Comparison of ENCODE assay signal across 8 cellular contexts in the genomic region with DNA sequence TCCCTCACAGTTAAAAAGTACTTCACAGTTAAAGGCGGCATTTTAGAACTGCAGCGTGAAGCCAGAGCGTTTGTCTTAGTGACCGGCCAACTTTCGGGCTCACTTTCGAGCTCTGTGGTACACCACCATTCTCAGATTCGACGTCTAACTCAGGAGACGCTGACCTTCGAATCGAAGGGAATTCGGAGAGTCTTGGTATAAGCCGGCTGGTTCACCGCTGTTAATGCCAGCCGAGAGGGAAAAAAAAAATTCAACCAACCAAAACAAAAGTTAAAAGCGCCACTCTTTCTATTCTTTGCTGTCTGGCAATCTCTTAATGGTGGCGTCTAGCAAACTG. TPM values are rescaled to one million over a fixed set of nuclear protein-coding genes. Genes with fewer than 3 reads are reported as not detected.
DNase-seq lines count a peak whose midpoint lies in the region; ATAC-seq and TF ChIP-seq lines count a peak whose summit lies in the region.

No MANE protein-coding gene starts in this region.

- H3K27me3 ChIP-seq in stomach smooth muscle (ENCODE audit: control insufficient read depth in 1 of 2, insufficient read depth in 2 of 2, low read length in 2 of 2): no peaks in the 10 kb centered on the region

- H3K36me3 Mint-ChIP-seq in activated naive CD4-positive, alpha-beta T cell treated with anti-CD3 and anti-CD28 coated beads, Interleukin-2, amount 50 U/mL, for 72 hours: no peaks in the 10 kb centered on the region

- H3K36me3 ChIP-seq in stomach smooth muscle (ENCODE audit: control insufficient read depth in 2 of 2, insufficient read depth in 2 of 2, low read length in 2 of 2): no peaks in the 10 kb centered on the region

- H3K9me3 Mint-ChIP-seq in activated naive CD4-positive, alpha-beta T cell treated with anti-CD3 and anti-CD28 coated beads, Interleukin-2, amount 50 U/mL, for 72 hours: no peaks in the 10 kb centered on the region

- peak overlapping the region; percentile 75 for H3K27ac ChIP-seq in stomach smooth muscle (ENCODE audit: low read length)

- H3K9me3 ChIP-seq in iPS-18c (ENCODE audit: control insufficient read depth, insufficient read depth, low read length) (no peaks in the 10 kb centered on the region), stomach smooth muscle (ENCODE audit: control insufficient read depth in 2 of 2, low read length in 2 of 2) (no peaks in the 10 kb centered on the region)

- peak overlapping the region; percentile 53 to 83 for H3K27ac Mint-ChIP-seq in activated naive CD4-positive, alpha-beta T cell treated with anti-CD3 and anti-CD28 coated beads, Interleukin-2, amount 50 U/mL, for 72 hours

- peak overlapping the region; percentile 71 for H3K4me3 ChIP-seq in AG10803 (ENCODE audit: low read length)
- H3K4me3 ChIP-seq in iPS-18c (ENCODE audit: insufficient read depth, low read depth, low read length): peak overlapping the region; percentile 85; the same call in 1 of the 2 replicates
- peak overlapping the region; percentile 83 to 86 for H3K4me3 ChIP-seq in stomach smooth muscle (ENCODE audit: low read length in 2 of 2)

- no peak for DNase-seq in AG10803 (ENCODE audit: low read depth)
- DNase-seq in activated naive CD4-positive, alpha-beta T cell treated with anti-CD3 and anti-CD28 coated beads, Interleukin-2, amount 50 U/mL, for 72 hours (ENCODE audit: low spot score in 2 of 2): peak; percentile 3 to 57
- no peak for DNase-seq in DMS 273 (lab: John Stamatoyannopoulos, UW; ENCODE audit: unreplicated experiment)
- no peak for DNase-seq in NCI-H748 treated with DMSO at 0.1 percent for 48 hours (lab: John Stamatoyannopoulos, UW)

- peak; percentile 48 for ATAC-seq in GM19023 (IDR thresholded peaks at IDR 0.05; ENCODE audit: unreplicated experiment)
- peak; percentile 35 for ATAC-seq in HG03097 (IDR thresholded peaks at IDR 0.05; ENCODE audit: low FRiP score, unreplicated experiment)
- peak; percentile 5 to 47 for ATAC-seq in activated naive CD4-positive, alpha-beta T cell treated with anti-CD3 and anti-CD28 coated beads, Interleukin-2, amount 50 U/mL, for 72 hours

- no peak for TF ChIP-seq CTCF in AG10803 (conservative IDR thresholded peaks at IDR 0.05; ENCODE audit: low read length)

- H3K9ac ChIP-seq in stomach smooth muscle (ENCODE audit: low read length in 2 of 2): peak overlapping the region; percentile 88

- peaks cover 12% of the 10 kb centered on the region for H3K4me1 ChIP-seq in stomach smooth muscle (ENCODE audit: control insufficient read depth, insufficient read depth, low read length)

RNA-seq across cellular contexts. Expression of a gene that starts 0.5 kb away (rescaled TPM):
- total RNA-seq in activated naive CD4-positive, alpha-beta T cell treated with anti-CD3 and anti-CD28 coated beads, Interleukin-2, amount 50 U/mL, for 72 hours: 1 to 10 TPM; 1.8 to 6.4 TPM

Comparison
In these comparisons a context has a peak if more than half of its experiments do, and no peak if none do; other contexts are left out.
1. DNase-seq: peak in activated naive CD4-positive, alpha-beta T cell treated with anti-CD3 and anti-CD28 coated beads, Interleukin-2, amount 50 U/mL, for 72 hours (2 of 2); none in AG10803 (single experiment), DMS 273 (single experiment) and NCI-H748 treated with DMSO at 0.1 percent for 48 hours (single experiment).
2. Peak in every context shown above with its lines, with median percentiles within 50 percentile points of each other: H3K4me3 ChIP-seq and ATAC-seq.